ENCODE assay signal across 23 cellular contexts in the genomic region with DNA sequence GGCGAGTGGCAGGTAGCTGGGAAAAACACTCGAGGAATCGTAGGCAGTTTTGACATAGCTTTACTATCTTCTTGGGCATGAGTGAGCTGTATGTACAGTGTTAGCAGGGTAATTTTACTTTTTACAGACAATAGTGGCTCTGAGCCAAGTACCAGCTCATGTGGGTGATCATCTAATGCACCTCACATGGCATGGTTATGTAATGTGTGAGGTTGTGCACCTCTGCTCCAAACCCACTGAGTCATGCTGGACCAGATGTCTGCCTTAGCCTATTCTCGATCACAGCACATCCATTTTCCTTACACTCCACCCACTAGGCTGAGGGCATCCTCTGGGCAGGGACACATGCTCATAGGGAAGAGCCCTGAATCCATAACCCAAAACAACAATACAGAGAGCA.
DNase-seq lines count a peak whose midpoint lies in the region; ATAC-seq and TF ChIP-seq lines count a peak whose summit lies in the region.
"Had no signal": no experiment of that assay in that cellular context is flagged by ENCODE, and none has a peak within 500 bp of the region (broad histone marks: within the 10 kb centered on the region; RNA-seq: fewer than 3 reads in every experiment).

No MANE protein-coding gene starts in this region.

- CTCF ChIA-PET in mammary epithelial cell (lab: Charles Lee; ENCODE audit: low non-redundant PET): no interaction called here

- 60% methylated on average over 4 of the region's 4 CpGs for WGBS in mammary epithelial cell (ENCODE audit: low coverage, missing lambda C conversion rate)

- no peak overlapping the region for H3K4me3 ChIP-seq in mammary epithelial cell (replicated peaks in 1 of 3; ENCODE audit: insufficient read depth in 1 of 3, low read depth in 2 of 3, low read length in 3 of 3)
- H3K4me3 ChIP-seq: BLaER1 treated with 17β-estradiol and CSF1 and Interleukin-3, amounts not matched to agents 10 nM and 100 nM; uterus had no signal

- H3K9me3 ChIP-seq in mammary epithelial cell (replicated peaks; ENCODE audit: insufficient read depth, low read length): no peaks in the 10 kb centered on the region
- H3K9me3 ChIP-seq: uterus had no signal

- H2AFZ ChIP-seq in mammary epithelial cell (ENCODE audit: low read depth, low read length): no peak overlapping the region

- no peak overlapping the region for H3K27ac ChIP-seq in mammary epithelial cell (ENCODE audit: insufficient read depth, low read depth, low read length)
- H3K27ac ChIP-seq: uterus had no signal

- no peak overlapping the region for H3K9ac ChIP-seq in mammary epithelial cell (ENCODE audit: insufficient read depth, low read length)
- H3K9ac ChIP-seq: BLaER1 treated with 17β-estradiol and CSF1 and Interleukin-3, amounts not matched to agents 10 nM and 100 nM had no signal

- H3K36me3 ChIP-seq in mammary epithelial cell (ENCODE audit: insufficient read depth, low read length): no peaks in the 10 kb centered on the region
- H3K36me3 ChIP-seq: BLaER1 treated with 17β-estradiol and CSF1 and Interleukin-3, amounts not matched to agents 10 nM and 100 nM; uterus had no signal

- dilution Hi-C loops in mammary epithelial cell (cut with HindIII; ENCODE audit: low sequenced_read_pairs): no loop called here

- H3K79me2 ChIP-seq in mammary epithelial cell (ENCODE audit: insufficient read depth, low read length): no peaks in the 10 kb centered on the region

- no peaks in the 10 kb centered on the region for H4K20me1 ChIP-seq in mammary epithelial cell (ENCODE audit: insufficient read depth, low read length)
- H4K20me1 ChIP-seq: BLaER1 treated with 17β-estradiol and CSF1 and Interleukin-3, amounts not matched to agents 10 nM and 100 nM had no signal

- intact Hi-C loops in mammary epithelial cell (cut with micrococcal nuclease): no loop called here
- intact Hi-C loops in Right ventricle myocardium inferior (cut with DNase I): no loop called here

- TF ChIP-seq CTCF in mammary epithelial cell (conservative IDR thresholded peaks at IDR 0.05 in 1 of 2, IDR thresholded peaks at IDR 0.05 in 1 of 2; ENCODE audit: extremely low read depth in 1 of 2, insufficient read depth in 1 of 2, low read depth in 1 of 2, low read length in 2 of 2): no peak

- no TSS peak for BruUV-seq in mammary epithelial cell (replicated peaks; lab: Mats Ljungman, UMichigan)

- no peak for ATAC-seq in stimulated activated naive CD8-positive, alpha-beta T cell treated with anti-CD3 and anti-CD28 coated beads, Interleukin-15, Interleukin-2, amounts not matched to agents 100 U/mL and 50 U/mL, for 24 hours
- ATAC-seq in HG02623 (IDR thresholded peaks at IDR 0.05; ENCODE audit: unreplicated experiment) (no peak), Right ventricle myocardium inferior (no peak)
- ATAC-seq: natural killer cell; right cardiac atrium; stimulated activated naive B cell treated with anti-CD40 and anti-IgM and Interleukin-4, amounts not matched to agents 10 μg/mL and 1 μg/mL and 100 μg/mL, for 72 hours; WTC11 had no signal

- no peaks in the 10 kb centered on the region for H3K27me3 ChIP-seq in mammary epithelial cell (ENCODE audit: insufficient read depth, low read length)
- H3K27me3 ChIP-seq: BLaER1 treated with 17β-estradiol and CSF1 and Interleukin-3, amounts not matched to agents 10 nM and 100 nM; uterus had no signal

- H3K4me2 ChIP-seq in mammary epithelial cell (ENCODE audit: insufficient read depth, low read depth, low read length): no peak overlapping the region

- H3K4me1 ChIP-seq in mammary epithelial cell (ENCODE audit: insufficient read depth, low read length): peaks cover 7% of the 10 kb centered on the region
- H3K4me1 ChIP-seq: uterus had no signal

- in situ Hi-C loops in Caki2 (cut with HindIII; ENCODE audit: low pct_unique_long_range_greater_than_20kb, low sequenced_read_pairs): no loop called here
- in situ Hi-C loops in mammary epithelial cell (cut with MboI; ENCODE audit: low sequenced_read_pairs in 2 of 2): no loop called here

- peak; percentile 23 for DNase-seq in Caki2 (ENCODE audit: low read depth)
- DNase-seq in LHCN-M2 (ENCODE audit: low read depth): peak; percentile 55
- peak; percentile 85 for DNase-seq in mammary epithelial cell
- peak; percentile 26 for DNase-seq in iris pigment epithelial cell (ENCODE audit: low read depth)
- DNase-seq in stimulated activated naive CD8-positive, alpha-beta T cell treated with anti-CD3 and anti-CD28 coated beads, Interleukin-15, Interleukin-2, amounts not matched to agents 100 U/mL and 50 U/mL, for 24 hours: no peak
- no peak for DNase-seq in hepatic stellate cell (ENCODE audit: low spot score)
- no peak for DNase-seq in Right ventricle myocardium inferior (ENCODE audit: missing footprints)
- DNase-seq: aorta; dermis blood vessel endothelial cell; hippocampal formation; midbrain; natural killer cell; NCI-H1436 treated with DMSO at 0.1 percent for 48 hours; NCI-H524 treated with DMSO at 0.1 percent for 48 hours; right cardiac atrium; RPMI8226; stimulated activated CD4-positive, alpha-beta T cell treated with anti-CD3 and anti-CD28 coated beads, Interleukin-12 subunit alpha, Interleukin-12 subunit beta, amount 100 ng/mL, for 4 hours; stimulated activated CD4-positive, alpha-beta T cell treated with anti-CD3 and anti-CD28 coated beads, Interleukin-4, amount 100 ng/mL, for 24 hours; stimulated activated naive B cell treated with anti-CD40 and anti-IgM and Interleukin-4, amounts not matched to agents 10 μg/mL and 1 μg/mL and 100 μg/mL, for 72 hours; uterus had no signal

Comparison
In these comparisons a context has a peak if more than half of its experiments do, and no peak if none do; other contexts are left out.
1. DNase-seq: peak in Caki2 (single experiment), LHCN-M2 (single experiment), mammary epithelial cell (single experiment) and iris pigment epithelial cell (single experiment); none in stimulated activated naive CD8-positive, alpha-beta T cell treated with anti-CD3 and anti-CD28 coated beads, Interleukin-15, Interleukin-2, amounts not matched to agents 100 U/mL and 50 U/mL, for 24 hours (single experiment), hepatic stellate cell (single experiment) and Right ventricle myocardium inferior (single experiment).